ENCODE assay signal across 22 cellular contexts in the genomic region with DNA sequence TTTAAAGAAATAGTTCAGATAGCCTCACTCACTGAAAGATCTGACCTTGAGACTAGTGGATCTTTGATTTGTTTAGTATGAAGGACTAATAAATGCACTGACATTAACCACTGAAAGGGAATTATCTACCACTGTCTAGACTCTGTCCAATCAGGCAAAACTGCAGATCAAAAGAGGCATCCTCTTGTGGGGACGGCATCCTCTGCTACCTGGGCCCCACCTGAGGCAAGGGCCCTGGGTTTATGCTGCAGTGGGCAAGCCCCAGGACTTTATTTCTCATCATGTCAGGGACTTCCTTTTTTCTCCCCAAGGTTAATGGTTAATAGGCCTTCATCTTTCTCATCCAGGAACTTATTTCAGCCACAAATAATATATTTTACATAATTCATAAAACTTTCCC. TPM values are rescaled to one million over a fixed set of nuclear protein-coding genes. Genes with fewer than 3 reads are reported as not detected.
DNase-seq lines count a peak whose midpoint lies in the region; ATAC-seq and TF ChIP-seq lines count a peak whose summit lies in the region.
"Had no signal": no experiment of that assay in that cellular context is flagged by ENCODE, and none has a peak within 500 bp of the region (broad histone marks: within the 10 kb centered on the region; RNA-seq: fewer than 3 reads in every experiment).

No MANE protein-coding gene starts in this region.

- in situ Hi-C loops in GM18951 (cut with MboI; ENCODE audit: low sequenced_read_pairs, unreplicated experiment), result no loop called here

- peak; percentile 23 for TF ChIP-seq POLR2A in GM18951 (IDR thresholded peaks at IDR 0.05; ENCODE audit: extremely low read depth, insufficient read depth, insufficient read length)

- H3K27me3 ChIP-seq in CD4-positive, CD25-positive, alpha-beta regulatory T cell (ENCODE audit: control insufficient read depth, insufficient read depth, low read length), result no peaks in the 10 kb centered on the region
- H3K27me3 ChIP-seq: right lobe of liver, tibial nerve had no signal

- H3K36me3 Mint-ChIP-seq in CD4-positive, CD25-positive, alpha-beta regulatory T cell, result peaks cover 80% of the 10 kb centered on the region
- H3K36me3 Mint-ChIP-seq in activated naive CD4-positive, alpha-beta T cell treated with anti-CD3 and anti-CD28 coated beads, Interleukin-2, amount 50 U/mL, for 72 hours, result peaks cover 65 to 91% of the 10 kb centered on the region in 2 donors
- H3K36me3 Mint-ChIP-seq in natural killer cell, result peaks cover 68% of the 10 kb centered on the region

- peaks cover 100% of the 10 kb centered on the region for H3K36me3 ChIP-seq in CD4-positive, CD25-positive, alpha-beta regulatory T cell (ENCODE audit: control insufficient read depth, insufficient read depth, low read length)

- DNase-seq in CD4-positive, CD25-positive, alpha-beta regulatory T cell, result no peak
- no peak for DNase-seq in activated naive CD4-positive, alpha-beta T cell treated with anti-CD3 and anti-CD28 coated beads, Interleukin-2, amount 50 U/mL, for 72 hours (ENCODE audit: low spot score in 2 of 2)
- no peak for DNase-seq in natural killer cell
- DNase-seq in OCI-M2 (lab: John Stamatoyannopoulos, UW; ENCODE audit: unreplicated experiment), result no peak
- DNase-seq: activated CD4-positive, alpha-beta T cell treated with anti-CD3 and anti-CD28 coated beads, Interleukin-2, amount 50 U/mL, for 1 hour; activated T-cell treated with anti-CD3 and anti-CD28 coated beads, Interleukin-2, amount 50 U/mL, for 1 hour; anterior cingulate cortex; Calu3; caudate nucleus; effector CD4-positive, alpha-beta T cell; H7; Karpas-422; mucosa of descending colon; NCI-H1092; NCI-H510A treated with DMSO at 0.1 percent for 48 hours; right lobe of liver; stimulated activated CD4-positive, alpha-beta T cell treated with anti-CD3 and anti-CD28 coated beads, Interleukin-15, amount 100 ng/mL, for 24 hours had no signal

- no peaks in the 10 kb centered on the region for H3K4me1 ChIP-seq in CD4-positive, CD25-positive, alpha-beta regulatory T cell (ENCODE audit: control insufficient read depth, insufficient read depth, low read length, poor library complexity, severe bottlenecking)

- peak overlapping the region in 2 of 3 donors; percentile 18 to 69 for H3K27ac Mint-ChIP-seq in CD4-positive, CD25-positive, alpha-beta regulatory T cell
- H3K27ac Mint-ChIP-seq in activated naive CD4-positive, alpha-beta T cell treated with anti-CD3 and anti-CD28 coated beads, Interleukin-2, amount 50 U/mL, for 72 hours, result peak overlapping the region; percentile 20 to 93
- H3K27ac Mint-ChIP-seq in natural killer cell, result peak overlapping the region; percentile 43 to 51

- no peak for ATAC-seq in CD4-positive, CD25-positive, alpha-beta regulatory T cell (ENCODE audit: low read depth in 2 of 2)
- ATAC-seq in activated naive CD4-positive, alpha-beta T cell treated with anti-CD3 and anti-CD28 coated beads, Interleukin-2, amount 50 U/mL, for 72 hours, result no peak
- ATAC-seq in natural killer cell (no peak), GM19395 (IDR thresholded peaks at IDR 0.05; ENCODE audit: unreplicated experiment) (no peak), HG03439 (IDR thresholded peaks at IDR 0.05; ENCODE audit: unreplicated experiment) (no peak)
- ATAC-seq: left lobe of liver, mucosa of descending colon, right lobe of liver had no signal

- no peaks in the 10 kb centered on the region for H3K9me3 ChIP-seq in CD4-positive, CD25-positive, alpha-beta regulatory T cell (ENCODE audit: control insufficient read depth in 2 of 2, low read length in 2 of 2)
- H3K9me3 ChIP-seq: mucosa of descending colon, right lobe of liver, tibial nerve had no signal

- H3K27ac ChIP-seq in CD4-positive, CD25-positive, alpha-beta regulatory T cell (ENCODE audit: insufficient read depth, low read length, poor library complexity, severe bottlenecking), result peak overlapping the region; percentile 36
- H3K27ac ChIP-seq: right lobe of liver, tibial nerve had no signal

- no peak overlapping the region for H3K4me3 Mint-ChIP-seq in CD4-positive, CD25-positive, alpha-beta regulatory T cell
- no peak overlapping the region for H3K4me3 Mint-ChIP-seq in natural killer cell

- peaks cover 5 to 55% (median 30%) of the 10 kb centered on the region in 4 donors for H3K4me1 Mint-ChIP-seq in CD4-positive, CD25-positive, alpha-beta regulatory T cell
- H3K4me1 Mint-ChIP-seq in natural killer cell, result peaks cover 0 to 6% of the 10 kb centered on the region in 2 donors

- no peaks in the 10 kb centered on the region for H3K27me3 Mint-ChIP-seq in CD4-positive, CD25-positive, alpha-beta regulatory T cell
- H3K27me3 Mint-ChIP-seq in natural killer cell (ENCODE audit: low read depth in 2 of 2), result no peaks in the 10 kb centered on the region

- intact Hi-C loops in natural killer cell (cut with micrococcal nuclease), result no loop called here

- H3K4me3 ChIP-seq in CD4-positive, CD25-positive, alpha-beta regulatory T cell (ENCODE audit: low read depth, low read length), result no peak overlapping the region
- H3K4me3 ChIP-seq: mucosa of descending colon, right lobe of liver, tibial nerve had no signal

- TF ChIP-seq CTCF in natural killer cell (IDR thresholded peaks at IDR 0.05), result no peak

- H3K9me3 Mint-ChIP-seq in CD4-positive, CD25-positive, alpha-beta regulatory T cell, result no peaks in the 10 kb centered on the region
- no peaks in the 10 kb centered on the region for H3K9me3 Mint-ChIP-seq in activated naive CD4-positive, alpha-beta T cell treated with anti-CD3 and anti-CD28 coated beads, Interleukin-2, amount 50 U/mL, for 72 hours
- no peaks in the 10 kb centered on the region for H3K9me3 Mint-ChIP-seq in natural killer cell

RNA-seq across cellular contexts. Expression of a gene that starts 32.2 kb away (rescaled TPM):
- 262 TPM for total RNA-seq in CD4-positive, CD25-positive, alpha-beta regulatory T cell
- polyA plus RNA-seq in CD4-positive, CD25-positive, alpha-beta regulatory T cell, result 100 to 1,000 TPM; 198 to 331 (median 274) TPM
- 100 to 1,000 TPM; 230 to 510 TPM for total RNA-seq in activated naive CD4-positive, alpha-beta T cell treated with anti-CD3 and anti-CD28 coated beads, Interleukin-2, amount 50 U/mL, for 72 hours
- total RNA-seq in natural killer cell, result 10 to 100 TPM; 49.1 to 91.6 (median 86.2) TPM
